In the genomic region with DNA sequence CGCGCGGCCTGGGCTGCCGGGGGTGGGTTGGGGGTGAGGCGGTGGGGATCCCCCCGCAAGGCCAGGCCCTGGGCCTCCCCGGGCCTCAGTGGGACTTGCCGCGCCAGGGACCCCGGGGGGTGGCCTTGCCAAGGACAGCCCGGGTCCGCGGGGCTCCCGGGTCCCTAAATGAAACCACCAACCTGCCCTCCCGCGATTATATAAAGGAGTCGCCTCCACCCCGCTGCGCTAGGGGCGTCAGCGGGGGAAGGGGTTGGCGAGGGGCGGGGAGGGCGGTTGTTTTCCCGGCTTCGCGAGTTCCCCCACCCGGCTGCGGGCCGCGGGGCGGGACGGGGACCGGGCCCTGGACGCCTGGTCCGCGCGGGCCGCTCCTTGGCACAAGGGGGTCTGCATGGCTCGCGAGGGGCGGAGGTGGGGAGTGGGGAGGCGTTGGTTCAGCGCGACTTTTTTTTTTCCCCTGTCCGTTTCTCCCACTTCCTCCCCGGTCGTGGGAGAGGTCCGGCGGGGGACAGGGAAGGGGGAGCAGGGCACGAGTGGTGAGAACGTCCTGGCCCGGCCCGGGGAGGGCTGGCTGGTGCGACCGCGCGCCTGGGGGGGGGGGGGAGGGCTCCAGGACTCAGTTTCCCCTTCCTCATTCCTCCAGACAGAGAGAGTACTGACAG, we compare ENCODE assay signal across 8 cellular contexts. TPM values are rescaled to one million over a fixed set of nuclear protein-coding genes. Genes with fewer than 3 reads are reported as not detected.
DNase-seq lines count a peak whose midpoint lies in the region; FAIRE-seq and TF ChIP-seq lines count a peak whose summit lies in the region.

No MANE protein-coding gene starts in this region.

- H3K36me3 ChIP-seq in BJ (ENCODE audit: control insufficient read depth, insufficient read depth, low read length): peaks cover 8% of the 10 kb centered on the region
- no peaks in the 10 kb centered on the region for H3K36me3 ChIP-seq in astrocyte (ENCODE audit: insufficient read depth, low read length)

- POLR2A ChIA-PET in BJ (lab: Charles Lee): no interaction called here

- peak overlapping the region; percentile 30 for H2AFZ ChIP-seq in astrocyte (ENCODE audit: low read depth, low read length)

- DNase-seq in BJ (ENCODE audit: low read depth) (no peak), HuH-7 (ENCODE audit: low spot score) (peak; percentile 54), astrocyte (ENCODE audit: low read depth) (no peak), NOMO-1 treated with dmso at 0.1 percent for 144 hours (lab: John Stamatoyannopoulos, UW; ENCODE audit: unreplicated experiment) (no peak), iPS-NIHi7 (ENCODE audit: extremely low spot score) (no peak)
- peak; percentile 54 for DNase-seq in stimulated activated naive CD4-positive, alpha-beta T cell treated with Interleukin-2 at 50 U/mL for 16 hours (lab: John Stamatoyannopoulos, UW)
- DNase-seq in activated CD4-positive, alpha-beta T cell treated with anti-CD3 and anti-CD28 coated beads, Interleukin-2, amount 50 U/mL, for 4 hours: no peak

- no peaks in the 10 kb centered on the region for H3K9me3 Mint-ChIP-seq in astrocyte (ENCODE audit: unreplicated experiment)

- peaks cover 21% of the 10 kb centered on the region for H4K20me1 ChIP-seq in astrocyte (ENCODE audit: insufficient read depth, low read length)

- H3K4me1 Mint-ChIP-seq in astrocyte (ENCODE audit: low read depth, unreplicated experiment): peaks cover 3% of the 10 kb centered on the region

- peaks cover 26% of the 10 kb centered on the region for H3K79me2 ChIP-seq in astrocyte (ENCODE audit: insufficient read depth, low read length)

- FAIRE-seq in astrocyte (lab: Jason Lieb, UNC): no peak

- H3K27me3 Mint-ChIP-seq in astrocyte (ENCODE audit: low read depth, unreplicated experiment): no peaks in the 10 kb centered on the region

- peak overlapping the region; percentile 89 for H3K27ac Mint-ChIP-seq in astrocyte (ENCODE audit: unreplicated experiment)

- TF ChIP-seq CTCF in BJ (IDR thresholded peaks at IDR 0.05; ENCODE audit: insufficient read depth, low read depth, low read length): no peak
- TF ChIP-seq CTCF in astrocyte (IDR thresholded peaks at IDR 0.05; ENCODE audit: insufficient read depth, low read depth, low read length): no peak

- no peaks in the 10 kb centered on the region for H3K27me3 ChIP-seq in BJ (ENCODE audit: control insufficient read depth, insufficient read depth, low read length)
- no peaks in the 10 kb centered on the region for H3K27me3 ChIP-seq in astrocyte (ENCODE audit: insufficient read depth, low read length)

- H3K36me3 Mint-ChIP-seq in astrocyte (ENCODE audit: low read depth, unreplicated experiment): no peaks in the 10 kb centered on the region

- H3K4me3 Mint-ChIP-seq in astrocyte (ENCODE audit: unreplicated experiment): peak overlapping the region; percentile 78

- H3K9ac ChIP-seq in astrocyte (ENCODE audit: low read length): peak overlapping the region; percentile 52

- H3K27ac ChIP-seq in astrocyte (ENCODE audit: low read depth, low read length): no peak overlapping the region

- H3K4me1 ChIP-seq in astrocyte (ENCODE audit: insufficient read depth, low read length): peaks cover 10% of the 10 kb centered on the region

- H3K9me3 ChIP-seq in astrocyte (ENCODE audit: insufficient read depth, low read depth, low read length) (no peaks in the 10 kb centered on the region), iPS-18c (ENCODE audit: control insufficient read depth, insufficient read depth, low read length) (no peaks in the 10 kb centered on the region)

- peak overlapping the region; percentile 83 for H3K4me2 ChIP-seq in astrocyte (ENCODE audit: low read length)

- CTCF ChIA-PET in BJ (lab: Yijun Ruan, JAX): no interaction called here

- H3K4me3 ChIP-seq in BJ (ENCODE audit: low read depth, low read length): peak overlapping the region; percentile 97
- H3K4me3 ChIP-seq in astrocyte (ENCODE audit: insufficient read depth, low read depth, low read length): peak overlapping the region; percentile 37
- peak overlapping the region; percentile 41; the same call in 1 of the 2 replicates for H3K4me3 ChIP-seq in iPS-18c (ENCODE audit: insufficient read depth, low read depth, low read length)

RNA-seq across cellular contexts. Expression of a gene that starts 0.8 kb away (rescaled TPM):
- polyA plus RNA-seq in BJ (2011; rRNA removed): 4.2 and 7.5 TPM in 2 replicates
- polyA minus RNA-seq in BJ (2011; rRNA and poly(A)+ RNA removed): 3.5 and 6.4 TPM in 2 replicates
- total RNA-seq in astrocyte: 24.3 and 26.9 TPM in 2 replicates

RNA-seq across cellular contexts. Expression of a gene that starts 56.4 kb away (rescaled TPM):
- polyA plus RNA-seq in BJ (2011; rRNA removed): 76.9 and 143 TPM in 2 replicates
- polyA minus RNA-seq in BJ (2011; rRNA and poly(A)+ RNA removed): 62.9 and 76.0 TPM in 2 replicates
- total RNA-seq in astrocyte: 184 and 190 TPM in 2 replicates

RNA-seq across cellular contexts. Expression of a gene that starts 60.0 kb away (rescaled TPM):
- 10.9 and 18.2 TPM in 2 replicates for polyA plus RNA-seq in BJ (2011; rRNA removed)
- polyA minus RNA-seq in BJ (2011; rRNA and poly(A)+ RNA removed): 10.9 and 14.0 TPM in 2 replicates
- total RNA-seq in astrocyte: 26.0 and 26.4 TPM in 2 replicates

Comparison
In these comparisons a context has a peak if more than half of its experiments do, and no peak if none do; other contexts are left out.
1. DNase-seq: peak in HuH-7 (single experiment) and stimulated activated naive CD4-positive, alpha-beta T cell treated with Interleukin-2 at 50 U/mL for 16 hours (single experiment); none in BJ (single experiment), astrocyte (single experiment), NOMO-1 treated with dmso at 0.1 percent for 144 hours (single experiment), activated CD4-positive, alpha-beta T cell treated with anti-CD3 and anti-CD28 coated beads, Interleukin-2, amount 50 U/mL, for 4 hours (0 of 2) and iPS-NIHi7 (single experiment).
2. H3K4me3 ChIP-seq: peak in every context shown above with its lines; median percentile 97 in BJ; 41 in iPS-18c; 37 in astrocyte.